In the genomic region with DNA sequence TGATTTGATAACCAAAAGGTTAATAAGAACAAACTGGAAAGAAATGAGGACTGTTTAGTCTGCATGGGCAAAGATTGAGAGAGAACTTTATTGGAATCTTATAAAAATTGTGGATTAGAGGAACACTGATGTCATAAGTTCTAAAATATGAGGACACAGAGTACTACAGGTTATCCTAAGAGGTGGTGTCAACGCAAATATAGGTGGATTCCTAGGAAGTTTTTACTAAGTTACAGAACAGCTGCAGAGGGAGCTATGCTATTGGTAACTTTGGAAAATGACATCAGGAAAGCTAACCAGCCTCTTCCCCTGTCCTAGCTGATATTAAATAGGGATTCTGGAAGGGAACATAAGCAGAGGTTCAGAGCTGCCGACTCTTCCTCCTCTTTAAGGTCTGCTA, we compare ENCODE assay signal across 16 cellular contexts.
"Had no signal": no experiment of that assay in that cellular context is flagged by ENCODE, and none has a peak within 500 bp of the region (broad histone marks: within the 10 kb centered on the region; RNA-seq: fewer than 3 reads in every experiment).

No MANE protein-coding gene starts in this region.

- H3K27me3 ChIP-seq: heart left ventricle, right lobe of liver, tibial nerve had no signal

- H3K36me3 ChIP-seq: heart left ventricle, tibial nerve had no signal

- H3K4me3 ChIP-seq: coronary artery, heart left ventricle, mucosa of descending colon, right lobe of liver, tibial nerve had no signal

- ATAC-seq: activated CD4-positive, alpha-beta T cell treated with anti-CD3 and anti-CD28 coated beads for 36 hours; heart left ventricle; natural killer cell treated with Interleukin-12 subunit alpha and Interleukin-12 subunit beta and Interleukin-15 and Interleukin-18, amount 100 ng/mL, for 72 hours; stimulated activated naive CD8-positive, alpha-beta T cell treated with anti-CD3 and anti-CD28 coated beads, Interleukin-15, amount 100 ng/mL, for 72 hours; T-helper 17 cell had no signal

- DNase-seq: activated CD4-positive, alpha-beta memory T cell treated with anti-CD3 and anti-CD28 coated beads, Interleukin-2, amount 10 ng/mL, durations not matched to agents 7 days and 5 days; activated CD4-positive, alpha-beta T cell treated with anti-CD3 and anti-CD28 coated beads for 36 hours; activated naive CD4-positive, alpha-beta T cell treated with anti-CD3 and anti-CD28 coated beads, Interleukin-2, amount 10 ng/mL, durations not matched to agents 7 days and 5 days; activated T-cell treated with anti-CD3 and anti-CD28 coated beads, Interleukin-2, amount 50 U/mL, for 24 hours; caudate nucleus; effector CD8-positive, alpha-beta T cell; foreskin melanocyte; heart left ventricle; right lobe of liver; stimulated activated CD4-positive, alpha-beta T cell treated with anti-CD3 and anti-CD28 coated beads, Interleukin-1b, Interleukin-23, amount 100 ng/mL, for 48 hours; stimulated activated naive CD8-positive, alpha-beta T cell treated with anti-CD3 and anti-CD28 coated beads, Interleukin-15, amount 100 ng/mL, for 72 hours; T-helper 17 cell had no signal

- H3K9me3 ChIP-seq: heart left ventricle, mucosa of descending colon, right lobe of liver, tibial nerve had no signal
